8 cellular contexts compared by ENCODE assay signal in genomic region chr12:56078931-56079728, GRCh38. TPM values are rescaled to one million over a fixed set of nuclear protein-coding genes. Genes with fewer than 3 reads are reported as not detected.
DNase-seq lines count a peak whose midpoint lies in the region; ATAC-seq, FAIRE-seq and TF ChIP-seq lines count a peak whose summit lies in the region.

No MANE protein-coding gene starts in this region.

- peak; percentile 71 for ATAC-seq in stimulated activated naive CD8-positive, alpha-beta T cell treated with anti-CD3 and anti-CD28 coated beads, Interleukin-15, amount 100 ng/mL, for 72 hours

- H3K27ac ChIP-seq in 22Rv1 (peak overlapping the region; percentile 99), fibroblast of lung (ENCODE audit: insufficient read depth, low read length) (no peak overlapping the region)

- no peaks in the 10 kb centered on the region for H4K20me1 ChIP-seq in fibroblast of lung (ENCODE audit: control insufficient read depth, extremely low read depth, insufficient read depth, low read length)

- peak overlapping the region; percentile 55 to 72 (median 64) for H3K4me3 ChIP-seq in fibroblast of lung (replicated peaks in 1 of 4; ENCODE audit: control extremely low read depth in 1 of 4, insufficient read depth in 1 of 4, low read depth in 3 of 4, low read length in 4 of 4)

- peak; percentile 99 for TF ChIP-seq CTCF in 22Rv1 (IDR thresholded peaks at IDR 0.05)
- peak; percentile 74 to 85 for TF ChIP-seq CTCF in fibroblast of lung (conservative IDR thresholded peaks at IDR 0.05 in 1 of 2, IDR thresholded peaks at IDR 0.05 in 1 of 2; ENCODE audit: low read depth in 1 of 2, low read length in 2 of 2)

- no peak for FAIRE-seq in GM12891 (lab: Jason Lieb, UNC)

- no peaks in the 10 kb centered on the region for H3K36me3 ChIP-seq in fibroblast of lung (ENCODE audit: control insufficient read depth, insufficient read depth, low read length)

- no peaks in the 10 kb centered on the region for H3K79me2 ChIP-seq in fibroblast of lung (ENCODE audit: control insufficient read depth, insufficient read depth, low read length)

- TF ChIP-seq POLR2A in GM12891 (IDR thresholded peaks at IDR 0.05; ENCODE audit: low read depth, low read length) = no peak

- H3K9me3 Mint-ChIP-seq in activated T-helper 2 cell treated with anti-CD3 and anti-CD28 coated beads, Interferon-gamma antibody, Interleukin-2, Interleukin-4, amounts not matched to agents 10 μg/mL and 5 μg/mL and 100 μg/mL, durations not matched to agents 14 hours and 24 hours and 36 hours = no peaks in the 10 kb centered on the region
- H3K9me3 Mint-ChIP-seq in stimulated activated naive CD8-positive, alpha-beta T cell treated with anti-CD3 and anti-CD28 coated beads, Interleukin-15, amount 100 ng/mL, for 72 hours = no peaks in the 10 kb centered on the region

- H3K9ac ChIP-seq in fibroblast of lung (ENCODE audit: insufficient read depth, low read length) = peak overlapping the region; percentile 27

- peaks cover 26% of the 10 kb centered on the region for H3K27me3 ChIP-seq in fibroblast of lung (ENCODE audit: control insufficient read depth, insufficient read depth, low read length)

- H3K4me2 ChIP-seq in fibroblast of lung (ENCODE audit: extremely low read depth, insufficient read depth, low read length) = peak overlapping the region; percentile 88

- intact Hi-C loops in activated T-helper 2 cell treated with anti-CD3 and anti-CD28 coated beads, Interferon-gamma antibody, Interleukin-2, Interleukin-4, amounts not matched to agents 10 μg/mL and 5 μg/mL and 100 μg/mL, durations not matched to agents 14 hours and 24 hours and 36 hours (cut with micrococcal nuclease) = loop anchor here (1.0 to 2.0 kb wide), 2 partner anchors 25 to 32 kb away; partner anchors contain the start of gene PA2G4

- peaks cover 31% of the 10 kb centered on the region for H3K27me3 Mint-ChIP-seq in activated T-helper 2 cell treated with anti-CD3 and anti-CD28 coated beads, Interferon-gamma antibody, Interleukin-2, Interleukin-4, amounts not matched to agents 10 μg/mL and 5 μg/mL and 100 μg/mL, durations not matched to agents 14 hours and 24 hours and 36 hours (ENCODE audit: low read depth)
- H3K27me3 Mint-ChIP-seq in stimulated activated naive CD8-positive, alpha-beta T cell treated with anti-CD3 and anti-CD28 coated beads, Interleukin-15, amount 100 ng/mL, for 72 hours = peaks cover 25% of the 10 kb centered on the region

- H3K4me3 Mint-ChIP-seq in activated T-helper 2 cell treated with anti-CD3 and anti-CD28 coated beads, Interferon-gamma antibody, Interleukin-2, Interleukin-4, amounts not matched to agents 10 μg/mL and 5 μg/mL and 100 μg/mL, durations not matched to agents 14 hours and 24 hours and 36 hours (ENCODE audit: low read depth) = peak overlapping the region; percentile 68
- H3K4me3 Mint-ChIP-seq in stimulated activated naive CD8-positive, alpha-beta T cell treated with anti-CD3 and anti-CD28 coated beads, Interleukin-15, amount 100 ng/mL, for 72 hours = peak overlapping the region; percentile 85 to 91

- H3K4me1 ChIP-seq in fibroblast of lung (ENCODE audit: control insufficient read depth, extremely low read depth, insufficient read depth, low read length) = no peaks in the 10 kb centered on the region

- no peaks in the 10 kb centered on the region for H3K9me3 ChIP-seq in fibroblast of lung (ENCODE audit: control insufficient read depth, insufficient read depth, low read depth, low read length)

- peak overlapping the region; percentile 98 for H2AFZ ChIP-seq in fibroblast of lung (ENCODE audit: low read length)

- H3K27ac Mint-ChIP-seq in activated T-helper 2 cell treated with anti-CD3 and anti-CD28 coated beads, Interferon-gamma antibody, Interleukin-2, Interleukin-4, amounts not matched to agents 10 μg/mL and 5 μg/mL and 100 μg/mL, durations not matched to agents 14 hours and 24 hours and 36 hours = no peak overlapping the region
- H3K27ac Mint-ChIP-seq in stimulated activated naive CD8-positive, alpha-beta T cell treated with anti-CD3 and anti-CD28 coated beads, Interleukin-15, amount 100 ng/mL, for 72 hours = no peak overlapping the region

- DNase-seq in GM12891 (ENCODE audit: insufficient read length, low spot score) (peak; percentile 83), HS-27A (ENCODE audit: low read depth) (peak; percentile 72), fibroblast of lung (ENCODE audit: low read depth in 2 of 2) (peak; percentile 75 to 84), myocyte (ENCODE audit: low read depth) (peak; percentile 92)
- DNase-seq in activated T-helper 2 cell treated with anti-CD3 and anti-CD28 coated beads, Interferon-gamma antibody, Interleukin-2, Interleukin-4, amounts not matched to agents 10 μg/mL and 5 μg/mL and 100 μg/mL, durations not matched to agents 14 hours and 24 hours and 36 hours (ENCODE audit: low spot score) = peak; percentile 37
- DNase-seq in stimulated activated naive CD8-positive, alpha-beta T cell treated with anti-CD3 and anti-CD28 coated beads, Interleukin-15, amount 100 ng/mL, for 72 hours = peak; percentile 53 to 55

- H3K36me3 Mint-ChIP-seq in activated T-helper 2 cell treated with anti-CD3 and anti-CD28 coated beads, Interferon-gamma antibody, Interleukin-2, Interleukin-4, amounts not matched to agents 10 μg/mL and 5 μg/mL and 100 μg/mL, durations not matched to agents 14 hours and 24 hours and 36 hours (ENCODE audit: low read depth) = no peaks in the 10 kb centered on the region

- H3K4me1 Mint-ChIP-seq in activated T-helper 2 cell treated with anti-CD3 and anti-CD28 coated beads, Interferon-gamma antibody, Interleukin-2, Interleukin-4, amounts not matched to agents 10 μg/mL and 5 μg/mL and 100 μg/mL, durations not matched to agents 14 hours and 24 hours and 36 hours (ENCODE audit: low read depth) = peaks cover 2% of the 10 kb centered on the region
- peaks cover 26% of the 10 kb centered on the region for H3K4me1 Mint-ChIP-seq in stimulated activated naive CD8-positive, alpha-beta T cell treated with anti-CD3 and anti-CD28 coated beads, Interleukin-15, amount 100 ng/mL, for 72 hours

TF ChIP-seq in GM12891, 5 proteins besides CTCF, POLR2A, EP300 and RAD21:
- no peak for TF ChIP-seq POLR2AphosphoS5 (IDR thresholded peaks at IDR 0.05; ENCODE audit: low read depth, low read length)
TF ChIP-seq in GM12891: peak in this region for 0.

RNA-seq across cellular contexts. Expression of gene ERBB3, which starts 0.8 kb away (rescaled TPM):
- polyA plus RNA-seq in GM12891 (2012; ENCODE audit: low read depth, missing spikeins) = 0.04 TPM
- 3.1 TPM for polyA plus RNA-seq in PFSK-1 (2012; ENCODE audit: insufficient read length, low read depth)
- 0.11 and 0.71 TPM in 2 replicates for total RNA-seq in activated T-helper 2 cell treated with anti-CD3 and anti-CD28 coated beads, Interferon-gamma antibody, Interleukin-2, Interleukin-4, amounts not matched to agents 10 μg/mL and 5 μg/mL and 100 μg/mL, durations not matched to agents 14 hours and 24 hours and 36 hours
- total RNA-seq in fibroblast of lung (0.66 and 1.3 TPM in 2 replicates), myocyte (178 and 188 TPM in 2 replicates)
- 0.59 and 0.92 TPM in 2 replicates for polyA plus RNA-seq in fibroblast of lung
- polyA plus RNA-seq in fibroblast of lung (2012) = 0.56 and 0.96 TPM in 2 replicates
- polyA minus RNA-seq in fibroblast of lung (ENCODE audit: low replicate concordance) = 3.0 TPM in 1 of 2 replicates, not detected in the other
- 25.0 TPM for polyA plus RNA-seq in myocyte (2012)

RNA-seq across cellular contexts. Expression of gene PA2G4, which starts 25.2 kb away (rescaled TPM):
- polyA plus RNA-seq in GM12891 (2012; ENCODE audit: low read depth, missing spikeins) = 201 TPM
- polyA plus RNA-seq in PFSK-1 (2012; ENCODE audit: insufficient read length, low read depth) = 285 TPM
- 356 and 364 TPM in 2 replicates for total RNA-seq in activated T-helper 2 cell treated with anti-CD3 and anti-CD28 coated beads, Interferon-gamma antibody, Interleukin-2, Interleukin-4, amounts not matched to agents 10 μg/mL and 5 μg/mL and 100 μg/mL, durations not matched to agents 14 hours and 24 hours and 36 hours
- total RNA-seq in fibroblast of lung (92.2 and 93.5 TPM in 2 replicates), myocyte (233 and 241 TPM in 2 replicates)
- polyA plus RNA-seq in fibroblast of lung = 202 and 342 TPM in 2 replicates
- polyA plus RNA-seq in fibroblast of lung (2012) = 94.2 and 182 TPM in 2 replicates
- 12.2 and 20.4 TPM in 2 replicates for polyA minus RNA-seq in fibroblast of lung (ENCODE audit: low replicate concordance)
- 105 TPM for polyA plus RNA-seq in myocyte (2012)

RNA-seq across cellular contexts. Expression of gene RPL41, which starts 37.3 kb away (rescaled TPM):
- 12,117 TPM for polyA plus RNA-seq in GM12891 (2012; ENCODE audit: low read depth, missing spikeins)
- 6,801 TPM for polyA plus RNA-seq in PFSK-1 (2012; ENCODE audit: insufficient read length, low read depth)
- 3,925 and 4,057 TPM in 2 replicates for total RNA-seq in activated T-helper 2 cell treated with anti-CD3 and anti-CD28 coated beads, Interferon-gamma antibody, Interleukin-2, Interleukin-4, amounts not matched to agents 10 μg/mL and 5 μg/mL and 100 μg/mL, durations not matched to agents 14 hours and 24 hours and 36 hours
- total RNA-seq in fibroblast of lung (2,664 and 4,175 TPM in 2 replicates), myocyte (1,498 and 1,992 TPM in 2 replicates)
- polyA plus RNA-seq in fibroblast of lung = 6,961 and 9,604 TPM in 2 replicates
- polyA plus RNA-seq in fibroblast of lung (2012) = 7,932 and 8,024 TPM in 2 replicates
- 1,416 and 1,475 TPM in 2 replicates for polyA minus RNA-seq in fibroblast of lung (ENCODE audit: low replicate concordance)
- 5,312 TPM for polyA plus RNA-seq in myocyte (2012)

RNA-seq across cellular contexts. Expression of gene RPS26, which starts 37.4 kb away (rescaled TPM):
- 1,337 TPM for polyA plus RNA-seq in GM12891 (2012; ENCODE audit: low read depth, missing spikeins)
- polyA plus RNA-seq in PFSK-1 (2012; ENCODE audit: insufficient read length, low read depth) = 247 TPM
- total RNA-seq in activated T-helper 2 cell treated with anti-CD3 and anti-CD28 coated beads, Interferon-gamma antibody, Interleukin-2, Interleukin-4, amounts not matched to agents 10 μg/mL and 5 μg/mL and 100 μg/mL, durations not matched to agents 14 hours and 24 hours and 36 hours = 43.9 and 45.2 TPM in 2 replicates
- total RNA-seq in fibroblast of lung (86.2 and 125 TPM in 2 replicates), myocyte (451 and 1,430 TPM in 2 replicates)
- polyA plus RNA-seq in fibroblast of lung = 739 and 1,779 TPM in 2 replicates
- 685 and 1,323 TPM in 2 replicates for polyA plus RNA-seq in fibroblast of lung (2012)
- 45.7 and 128 TPM in 2 replicates for polyA minus RNA-seq in fibroblast of lung (ENCODE audit: low replicate concordance)
- polyA plus RNA-seq in myocyte (2012) = 1,034 TPM

RNA-seq across cellular contexts. Expression of gene ZC3H10, which starts 38.9 kb away (rescaled TPM):
- 0.90 TPM for polyA plus RNA-seq in GM12891 (2012; ENCODE audit: low read depth, missing spikeins)
- 8.0 TPM for polyA plus RNA-seq in PFSK-1 (2012; ENCODE audit: insufficient read length, low read depth)
- 7.7 and 9.2 TPM in 2 replicates for total RNA-seq in activated T-helper 2 cell treated with anti-CD3 and anti-CD28 coated beads, Interferon-gamma antibody, Interleukin-2, Interleukin-4, amounts not matched to agents 10 μg/mL and 5 μg/mL and 100 μg/mL, durations not matched to agents 14 hours and 24 hours and 36 hours
- total RNA-seq in fibroblast of lung (5.6 and 7.2 TPM in 2 replicates), myocyte (4.9 and 5.5 TPM in 2 replicates)
- 1.8 and 1.9 TPM in 2 replicates for polyA plus RNA-seq in fibroblast of lung
- 1.9 and 3.5 TPM in 2 replicates for polyA plus RNA-seq in fibroblast of lung (2012)
- polyA minus RNA-seq in fibroblast of lung (ENCODE audit: low replicate concordance) = 2.9 and 4.0 TPM in 2 replicates
- 5.7 TPM for polyA plus RNA-seq in myocyte (2012)

Comparison
In these comparisons a context has a peak if more than half of its experiments do, and no peak if none do; other contexts are left out.
1. DNase-seq: peak in every context shown above with its lines; median percentile 92 in myocyte; 83 in GM12891; 80 in fibroblast of lung; 72 in HS-27A; 54 in stimulated activated naive CD8-positive, alpha-beta T cell treated with anti-CD3 and anti-CD28 coated beads, Interleukin-15, amount 100 ng/mL, for 72 hours; 37 in activated T-helper 2 cell treated with anti-CD3 and anti-CD28 coated beads, Interferon-gamma antibody, Interleukin-2, Interleukin-4, amounts not matched to agents 10 μg/mL and 5 μg/mL and 100 μg/mL, durations not matched to agents 14 hours and 24 hours and 36 hours.
2. RNA of gene ERBB3, which starts 0.8 kb away (total RNA-seq): 178 to 188 TPM in myocyte; 0.11 to 0.71 TPM in activated T-helper 2 cell treated with anti-CD3 and anti-CD28 coated beads, Interferon-gamma antibody, Interleukin-2, Interleukin-4, amounts not matched to agents 10 μg/mL and 5 μg/mL and 100 μg/mL, durations not matched to agents 14 hours and 24 hours and 36 hours and 0.66 to 1.3 TPM in fibroblast of lung; every median in the first group is over 10 times any median in the second.